ENCODE assay signal across 8 cellular contexts in genomic region chr2:108594982-108595464, GRCh38.
A peak's percentile ranks its signal among the peaks of the same experiment; 100 is the strongest.
DNase-seq lines count a peak whose midpoint lies in the region; ATAC-seq, FAIRE-seq and TF ChIP-seq lines count a peak whose summit lies in the region.

No MANE protein-coding gene starts in this region.

- FAIRE-seq in kidney (lab: Jason Lieb, UNC) = no peak

- peak; percentile 70 for ATAC-seq in GM18861 (IDR thresholded peaks at IDR 0.05; ENCODE audit: unreplicated experiment)
- ATAC-seq in HG03095 (IDR thresholded peaks at IDR 0.05; ENCODE audit: unreplicated experiment) = peak; percentile 53
- peak; percentile 70 to 82 (median 71) for ATAC-seq in psoas muscle
- ATAC-seq in CD4-positive, alpha-beta T cell (ENCODE audit: poor library complexity) = no peak

- intact Hi-C loops in psoas muscle (cut with DNase I) (loop anchor here in 1 of 2 donors (5.0 kb wide), 1 partner anchor 37 kb away; no protein-coding TSS in a partner anchor), kidney (cut with DNase I) (no loop called here)
- intact Hi-C loops in CD4-positive, alpha-beta T cell (cut with DNase I, micrococcal nuclease) = loop anchor here in 1 of 2 experiments (5.0 kb wide), 1 partner anchor 117 kb away; no protein-coding TSS in a partner anchor

- H3K36me3 ChIP-seq in SJCRH30 (no peaks in the 10 kb centered on the region), psoas muscle (ENCODE audit: insufficient read depth in 1 of 2, low read depth in 1 of 2) (no peaks in the 10 kb centered on the region), kidney (ENCODE audit: control insufficient read depth in 1 of 2, insufficient read depth in 2 of 2, low read length in 2 of 2) (no peaks in the 10 kb centered on the region)

- no peak overlapping the region for H3K27ac Mint-ChIP-seq in CD4-positive, alpha-beta T cell

- TF ChIP-seq POLR2A in erythroblast (IDR thresholded peaks at IDR 0.05; ENCODE audit: low read length) = peak; percentile 56

- H3K4me1 Mint-ChIP-seq in CD4-positive, alpha-beta T cell (ENCODE audit: low read depth) = peaks cover 20% of the 10 kb centered on the region

- no peaks in the 10 kb centered on the region for H3K27me3 Mint-ChIP-seq in CD4-positive, alpha-beta T cell

- peaks cover 35% of the 10 kb centered on the region for H3K4me1 ChIP-seq in SJCRH30
- peaks cover 56% of the 10 kb centered on the region for H3K4me1 ChIP-seq in psoas muscle
- H3K4me1 ChIP-seq in kidney (ENCODE audit: control insufficient read depth in 1 of 2, insufficient read depth in 1 of 2, low read depth in 1 of 2, low read length in 2 of 2) = peaks cover 10 to 11% of the 10 kb centered on the region in 2 donors

- H3K27me3 ChIP-seq in SJCRH30 (no peaks in the 10 kb centered on the region), psoas muscle (ENCODE audit: insufficient read depth in 3 of 3, low read length in 2 of 3) (no peaks in the 10 kb centered on the region)
- H3K27me3 ChIP-seq in CD4-positive, alpha-beta T cell (ENCODE audit: control insufficient read depth, insufficient read depth, low read length) = no peaks in the 10 kb centered on the region

- H3K9me3 ChIP-seq in SJCRH30 (replicated peaks) = no peaks in the 10 kb centered on the region
- no peaks in the 10 kb centered on the region for H3K9me3 ChIP-seq in psoas muscle
- no peaks in the 10 kb centered on the region for H3K9me3 ChIP-seq in kidney (ENCODE audit: control insufficient read depth in 1 of 2, low read length in 2 of 2)
- H3K9me3 ChIP-seq in CD4-positive, alpha-beta T cell (ENCODE audit: control insufficient read depth, low read length) = no peaks in the 10 kb centered on the region

- peak overlapping the region; percentile 86 for H3K27ac ChIP-seq in SJCRH30
- H3K27ac ChIP-seq in psoas muscle = peak overlapping the region; percentile 60
- H3K27ac ChIP-seq in kidney (ENCODE audit: low read depth in 2 of 2, low read length in 2 of 2) = peak overlapping the region in 1 of 2 donors; percentile 65
- H3K27ac ChIP-seq in CD4-positive, alpha-beta T cell (ENCODE audit: low read depth, low read length) = no peak overlapping the region

- no peak overlapping the region for H3K4me3 Mint-ChIP-seq in CD4-positive, alpha-beta T cell

- no peak overlapping the region for H3K9ac ChIP-seq in kidney (ENCODE audit: low read length in 2 of 2)

- TF ChIP-seq CTCF in psoas muscle (IDR thresholded peaks at IDR 0.05) (no peak), kidney (IDR thresholded peaks at IDR 0.05; ENCODE audit: borderline replicate concordance, extremely low read depth, insufficient read depth) (no peak)
- TF ChIP-seq CTCF in CD4-positive, alpha-beta T cell (IDR thresholded peaks at IDR 0.05) = no peak

- H3K9me3 Mint-ChIP-seq in CD4-positive, alpha-beta T cell = no peaks in the 10 kb centered on the region

- H3K4me3 ChIP-seq in SJCRH30 (no peak overlapping the region), psoas muscle (no peak overlapping the region), kidney (ENCODE audit: low read length in 2 of 2) (no peak overlapping the region)

- CTCF ChIA-PET in CD4-positive, alpha-beta T cell (lab: Charles Lee) = interaction anchor here (2.1 to 2.6 kb wide), 2 partner anchors 11 to 42 kb away, joined by 7 to 13 read pairs; no protein-coding TSS in a partner anchor

- peak; percentile 62 to 67 for DNase-seq in SJCRH30
- DNase-seq in erythroblast (lab: John Stamatoyannopoulos, UW) = peak; percentile 74 to 92
- no peak for DNase-seq in psoas muscle
- no peak for DNase-seq in kidney
- no peak for DNase-seq in CD4-positive, alpha-beta T cell
- DNase-seq in NCI-H2081 treated with DMSO at 0.1 percent for 48 hours (lab: John Stamatoyannopoulos, UW) = no peak

- POLR2A ChIA-PET in CD4-positive, alpha-beta T cell (lab: Charles Lee) = no interaction called here

- 31 to 54% (median 37%) methylated on average over 4 of the region's 4 CpGs for WGBS in psoas muscle, 3 donors

- H3K36me3 Mint-ChIP-seq in CD4-positive, alpha-beta T cell (ENCODE audit: low read depth) = no peaks in the 10 kb centered on the region

Comparison
In these comparisons a context has a peak if more than half of its experiments do, and no peak if none do; other contexts are left out.
1. DNase-seq: peak in SJCRH30 (2 of 2) and erythroblast (2 of 2); none in psoas muscle (0 of 2), kidney (single experiment), CD4-positive, alpha-beta T cell (0 of 10) and NCI-H2081 treated with DMSO at 0.1 percent for 48 hours (single experiment).